ENCODE assay signal across 1 cellular context in the genomic region with DNA sequence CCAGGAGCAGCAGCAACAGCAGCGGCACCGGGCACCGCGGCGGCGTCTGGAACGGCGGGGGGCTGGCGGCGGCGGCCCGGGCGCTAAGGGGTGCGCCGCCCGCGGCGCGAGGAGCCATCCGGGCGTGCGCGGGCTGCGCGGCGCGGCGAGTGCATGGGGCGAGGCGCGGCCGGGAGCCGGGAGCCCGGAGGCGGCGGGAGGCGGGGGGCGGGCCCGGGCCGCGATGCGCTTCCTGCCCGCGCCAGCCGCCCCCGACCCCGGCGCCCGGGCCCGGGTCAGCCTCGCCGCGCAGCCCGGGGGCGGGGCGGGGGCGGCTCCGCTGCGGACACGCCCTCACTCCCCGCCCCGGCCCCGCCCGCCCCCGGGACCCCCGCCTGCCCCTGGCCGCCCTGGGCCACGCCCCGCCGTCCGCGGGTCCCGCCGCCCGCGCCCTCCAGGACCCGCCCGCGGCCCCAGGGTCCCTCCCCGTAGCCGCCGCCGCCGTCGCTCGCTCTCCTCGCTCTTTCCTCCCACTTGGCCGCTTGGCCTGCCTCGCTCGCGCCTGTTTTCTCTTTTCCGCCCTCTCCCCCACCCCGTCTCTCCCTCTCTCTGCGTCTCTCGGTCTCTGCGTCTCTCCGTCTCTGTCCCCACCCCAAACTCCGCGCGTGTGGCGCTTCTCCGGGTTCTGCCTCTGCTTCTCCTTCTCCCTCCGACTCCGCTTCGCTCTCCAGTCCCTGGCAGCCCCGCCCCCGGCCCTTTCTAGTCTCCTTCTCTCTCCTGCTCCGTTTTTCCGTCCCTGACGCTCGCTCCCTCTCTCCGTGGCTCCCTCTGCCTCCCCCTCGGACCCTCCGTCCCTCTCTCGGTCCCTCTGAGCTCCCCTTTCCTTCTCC.
TF ChIP-seq lines count a peak whose summit lies in the region.

A gene with protein sequence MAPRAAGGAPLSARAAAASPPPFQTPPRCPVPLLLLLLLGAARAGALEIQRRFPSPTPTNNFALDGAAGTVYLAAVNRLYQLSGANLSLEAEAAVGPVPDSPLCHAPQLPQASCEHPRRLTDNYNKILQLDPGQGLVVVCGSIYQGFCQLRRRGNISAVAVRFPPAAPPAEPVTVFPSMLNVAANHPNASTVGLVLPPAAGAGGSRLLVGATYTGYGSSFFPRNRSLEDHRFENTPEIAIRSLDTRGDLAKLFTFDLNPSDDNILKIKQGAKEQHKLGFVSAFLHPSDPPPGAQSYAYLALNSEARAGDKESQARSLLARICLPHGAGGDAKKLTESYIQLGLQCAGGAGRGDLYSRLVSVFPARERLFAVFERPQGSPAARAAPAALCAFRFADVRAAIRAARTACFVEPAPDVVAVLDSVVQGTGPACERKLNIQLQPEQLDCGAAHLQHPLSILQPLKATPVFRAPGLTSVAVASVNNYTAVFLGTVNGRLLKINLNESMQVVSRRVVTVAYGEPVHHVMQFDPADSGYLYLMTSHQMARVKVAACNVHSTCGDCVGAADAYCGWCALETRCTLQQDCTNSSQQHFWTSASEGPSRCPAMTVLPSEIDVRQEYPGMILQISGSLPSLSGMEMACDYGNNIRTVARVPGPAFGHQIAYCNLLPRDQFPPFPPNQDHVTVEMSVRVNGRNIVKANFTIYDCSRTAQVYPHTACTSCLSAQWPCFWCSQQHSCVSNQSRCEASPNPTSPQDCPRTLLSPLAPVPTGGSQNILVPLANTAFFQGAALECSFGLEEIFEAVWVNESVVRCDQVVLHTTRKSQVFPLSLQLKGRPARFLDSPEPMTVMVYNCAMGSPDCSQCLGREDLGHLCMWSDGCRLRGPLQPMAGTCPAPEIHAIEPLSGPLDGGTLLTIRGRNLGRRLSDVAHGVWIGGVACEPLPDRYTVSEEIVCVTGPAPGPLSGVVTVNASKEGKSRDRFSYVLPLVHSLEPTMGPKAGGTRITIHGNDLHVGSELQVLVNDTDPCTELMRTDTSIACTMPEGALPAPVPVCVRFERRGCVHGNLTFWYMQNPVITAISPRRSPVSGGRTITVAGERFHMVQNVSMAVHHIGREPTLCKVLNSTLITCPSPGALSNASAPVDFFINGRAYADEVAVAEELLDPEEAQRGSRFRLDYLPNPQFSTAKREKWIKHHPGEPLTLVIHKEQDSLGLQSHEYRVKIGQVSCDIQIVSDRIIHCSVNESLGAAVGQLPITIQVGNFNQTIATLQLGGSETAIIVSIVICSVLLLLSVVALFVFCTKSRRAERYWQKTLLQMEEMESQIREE (N-terminal part only) (minus strand): TSS at position 155 of the 869 bp plus-strand sequence. CDS start 37 bp downstream, at position 118.

TF ChIP-seq in HEK293, 187 proteins besides CTCF, POLR2A, EP300 and RAD21 (continued from another document and continues in another):
- TF ChIP-seq ZNF621 (tag by site-specific recombination; IDR thresholded peaks at IDR 0.05) (no peak), ZNF571 (tag by site-specific recombination; IDR thresholded peaks at IDR 0.05) (no peak), ZNF768 (tag by site-specific recombination; IDR thresholded peaks at IDR 0.05) (no peak), IKZF3 (tag by site-specific recombination; IDR thresholded peaks at IDR 0.05) (no peak), KLF9 (tag by site-specific recombination; IDR thresholded peaks at IDR 0.05; ENCODE audit: low read depth) (peak; percentile 60), ZNF223 (tag by site-specific recombination; IDR thresholded peaks at IDR 0.05) (no peak), SALL2 (tag by site-specific recombination; IDR thresholded peaks at IDR 0.05; ENCODE audit: borderline replicate concordance) (no peak), GLIS1 (tag by site-specific recombination; IDR thresholded peaks at IDR 0.05) (peak; percentile 59), ZNF10 (tag by site-specific recombination; IDR thresholded peaks at IDR 0.05) (no peak), ZNF776 (tag by site-specific recombination; IDR thresholded peaks at IDR 0.05; ENCODE audit: borderline replicate concordance) (no peak), ZNF404 (tag by site-specific recombination; IDR thresholded peaks at IDR 0.05) (no peak), ZNF341 (tag by site-specific recombination; IDR thresholded peaks at IDR 0.05; ENCODE audit: low read depth) (peak; percentile 42), ZNF830 (tag by site-specific recombination; IDR thresholded peaks at IDR 0.05; ENCODE audit: low read depth) (no peak), KLF16 (tag by site-specific recombination; IDR thresholded peaks at IDR 0.05) (peak; percentile 79), ZNF24 (tag by site-specific recombination; IDR thresholded peaks at IDR 0.05) (no peak), ZNF777 (tag by site-specific recombination; IDR thresholded peaks at IDR 0.05; ENCODE audit: borderline replicate concordance) (peak; percentile 79; the same call in 1 of the 2 replicates), ZNF76 (tag by site-specific recombination; IDR thresholded peaks at IDR 0.05; ENCODE audit: borderline replicate concordance, low read depth) (no peak), ZFP37 (tag by site-specific recombination; IDR thresholded peaks at IDR 0.05) (no peak), ZFHX2 (tag by site-specific recombination; conservative IDR thresholded peaks at IDR 0.05) (peak; percentile 81), ZBTB8A (tag by site-specific recombination; IDR thresholded peaks at IDR 0.05) (peak; percentile 80), ZNF701 (tag by site-specific recombination; IDR thresholded peaks at IDR 0.05) (no peak), ZNF660 (tag by site-specific recombination; IDR thresholded peaks at IDR 0.05) (no peak)
- TF ChIP-seq, protein P1, sequence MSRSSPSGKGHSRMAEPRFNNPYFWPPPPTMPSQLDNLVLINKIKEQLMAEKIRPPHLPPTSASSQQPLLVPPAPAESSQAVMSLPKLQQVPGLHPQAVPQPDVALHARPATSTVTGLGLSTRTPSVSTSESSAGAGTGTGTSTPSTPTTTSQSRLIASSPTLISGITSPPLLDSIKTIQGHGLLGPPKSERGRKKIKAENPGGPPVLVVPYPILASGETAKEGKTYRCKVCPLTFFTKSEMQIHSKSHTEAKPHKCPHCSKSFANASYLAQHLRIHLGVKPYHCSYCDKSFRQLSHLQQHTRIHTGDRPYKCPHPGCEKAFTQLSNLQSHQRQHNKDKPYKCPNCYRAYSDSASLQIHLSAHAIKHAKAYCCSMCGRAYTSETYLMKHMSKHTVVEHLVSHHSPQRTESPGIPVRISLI (tag by site-specific recombination; IDR thresholded peaks at IDR 0.05), result no peak
- TF ChIP-seq, protein P2, sequence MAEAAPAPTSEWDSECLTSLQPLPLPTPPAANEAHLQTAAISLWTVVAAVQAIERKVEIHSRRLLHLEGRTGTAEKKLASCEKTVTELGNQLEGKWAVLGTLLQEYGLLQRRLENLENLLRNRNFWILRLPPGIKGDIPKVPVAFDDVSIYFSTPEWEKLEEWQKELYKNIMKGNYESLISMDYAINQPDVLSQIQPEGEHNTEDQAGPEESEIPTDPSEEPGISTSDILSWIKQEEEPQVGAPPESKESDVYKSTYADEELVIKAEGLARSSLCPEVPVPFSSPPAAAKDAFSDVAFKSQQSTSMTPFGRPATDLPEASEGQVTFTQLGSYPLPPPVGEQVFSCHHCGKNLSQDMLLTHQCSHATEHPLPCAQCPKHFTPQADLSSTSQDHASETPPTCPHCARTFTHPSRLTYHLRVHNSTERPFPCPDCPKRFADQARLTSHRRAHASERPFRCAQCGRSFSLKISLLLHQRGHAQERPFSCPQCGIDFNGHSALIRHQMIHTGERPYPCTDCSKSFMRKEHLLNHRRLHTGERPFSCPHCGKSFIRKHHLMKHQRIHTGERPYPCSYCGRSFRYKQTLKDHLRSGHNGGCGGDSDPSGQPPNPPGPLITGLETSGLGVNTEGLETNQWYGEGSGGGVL (tag by site-specific recombination; IDR thresholded peaks at IDR 0.05), result peak; percentile 90
- TF ChIP-seq, protein P3, sequence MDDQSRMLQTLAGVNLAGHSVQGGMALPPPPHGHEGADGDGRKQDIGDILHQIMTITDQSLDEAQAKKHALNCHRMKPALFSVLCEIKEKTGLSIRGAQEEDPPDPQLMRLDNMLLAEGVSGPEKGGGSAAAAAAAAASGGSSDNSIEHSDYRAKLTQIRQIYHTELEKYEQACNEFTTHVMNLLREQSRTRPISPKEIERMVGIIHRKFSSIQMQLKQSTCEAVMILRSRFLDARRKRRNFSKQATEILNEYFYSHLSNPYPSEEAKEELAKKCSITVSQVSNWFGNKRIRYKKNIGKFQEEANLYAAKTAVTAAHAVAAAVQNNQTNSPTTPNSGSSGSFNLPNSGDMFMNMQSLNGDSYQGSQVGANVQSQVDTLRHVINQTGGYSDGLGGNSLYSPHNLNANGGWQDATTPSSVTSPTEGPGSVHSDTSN (CRISPR knock-in tag; IDR thresholded peaks at IDR 0.05), result no peak
- TF ChIP-seq, protein P4, sequence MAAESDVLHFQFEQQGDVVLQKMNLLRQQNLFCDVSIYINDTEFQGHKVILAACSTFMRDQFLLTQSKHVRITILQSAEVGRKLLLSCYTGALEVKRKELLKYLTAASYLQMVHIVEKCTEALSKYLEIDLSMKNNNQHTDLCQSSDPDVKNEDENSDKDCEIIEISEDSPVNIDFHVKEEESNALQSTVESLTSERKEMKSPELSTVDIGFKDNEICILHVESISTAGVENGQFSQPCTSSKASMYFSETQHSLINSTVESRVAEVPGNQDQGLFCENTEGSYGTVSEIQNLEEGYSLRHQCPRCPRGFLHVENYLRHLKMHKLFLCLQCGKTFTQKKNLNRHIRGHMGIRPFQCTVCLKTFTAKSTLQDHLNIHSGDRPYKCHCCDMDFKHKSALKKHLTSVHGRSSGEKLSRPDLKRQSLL (tag by site-specific recombination; IDR thresholded peaks at IDR 0.05), result 0 out of 2 replicates have a peak, but pooled peaks have one; percentile 9
- TF ChIP-seq, protein P5, sequence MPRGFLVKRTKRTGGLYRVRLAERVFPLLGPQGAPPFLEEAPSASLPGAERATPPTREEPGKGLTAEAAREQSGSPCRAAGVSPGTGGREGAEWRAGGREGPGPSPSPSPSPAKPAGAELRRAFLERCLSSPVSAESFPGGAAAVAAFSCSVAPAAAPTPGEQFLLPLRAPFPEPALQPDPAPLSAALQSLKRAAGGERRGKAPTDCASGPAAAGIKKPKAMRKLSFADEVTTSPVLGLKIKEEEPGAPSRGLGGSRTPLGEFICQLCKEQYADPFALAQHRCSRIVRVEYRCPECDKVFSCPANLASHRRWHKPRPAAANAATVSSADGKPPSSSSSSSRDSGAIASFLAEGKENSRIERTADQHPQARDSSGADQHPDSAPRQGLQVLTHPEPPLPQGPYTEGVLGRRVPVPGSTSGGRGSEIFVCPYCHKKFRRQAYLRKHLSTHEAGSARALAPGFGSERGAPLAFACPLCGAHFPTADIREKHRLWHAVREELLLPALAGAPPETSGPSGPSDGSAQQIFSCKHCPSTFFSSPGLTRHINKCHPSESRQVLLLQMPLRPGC (tag by site-specific recombination; IDR thresholded peaks at IDR 0.05), result no peak
- TF ChIP-seq, protein P6, sequence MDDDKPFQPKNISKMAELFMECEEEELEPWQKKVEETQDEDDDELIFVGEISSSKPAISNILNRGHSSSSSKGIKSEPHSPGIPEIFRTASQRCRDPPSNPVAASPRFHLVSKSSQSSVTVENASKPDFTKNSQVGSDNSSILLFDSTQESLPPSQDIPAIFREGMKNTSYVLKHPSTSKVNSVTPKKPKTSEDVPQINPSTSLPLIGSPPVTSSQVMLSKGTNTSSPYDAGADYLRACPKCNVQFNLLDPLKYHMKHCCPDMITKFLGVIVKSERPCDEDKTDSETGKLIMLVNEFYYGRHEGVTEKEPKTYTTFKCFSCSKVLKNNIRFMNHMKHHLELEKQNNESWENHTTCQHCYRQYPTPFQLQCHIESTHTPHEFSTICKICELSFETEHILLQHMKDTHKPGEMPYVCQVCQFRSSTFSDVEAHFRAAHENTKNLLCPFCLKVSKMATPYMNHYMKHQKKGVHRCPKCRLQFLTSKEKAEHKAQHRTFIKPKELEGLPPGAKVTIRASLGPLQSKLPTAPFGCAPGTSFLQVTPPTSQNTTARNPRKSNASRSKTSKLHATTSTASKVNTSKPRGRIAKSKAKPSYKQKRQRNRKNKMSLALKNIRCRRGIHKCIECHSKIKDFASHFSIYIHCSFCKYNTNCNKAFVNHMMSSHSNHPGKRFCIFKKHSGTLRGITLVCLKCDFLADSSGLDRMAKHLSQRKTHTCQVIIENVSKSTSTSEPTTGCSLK (tag by site-specific recombination; IDR thresholded peaks at IDR 0.05), result no peak
- TF ChIP-seq, protein P7, sequence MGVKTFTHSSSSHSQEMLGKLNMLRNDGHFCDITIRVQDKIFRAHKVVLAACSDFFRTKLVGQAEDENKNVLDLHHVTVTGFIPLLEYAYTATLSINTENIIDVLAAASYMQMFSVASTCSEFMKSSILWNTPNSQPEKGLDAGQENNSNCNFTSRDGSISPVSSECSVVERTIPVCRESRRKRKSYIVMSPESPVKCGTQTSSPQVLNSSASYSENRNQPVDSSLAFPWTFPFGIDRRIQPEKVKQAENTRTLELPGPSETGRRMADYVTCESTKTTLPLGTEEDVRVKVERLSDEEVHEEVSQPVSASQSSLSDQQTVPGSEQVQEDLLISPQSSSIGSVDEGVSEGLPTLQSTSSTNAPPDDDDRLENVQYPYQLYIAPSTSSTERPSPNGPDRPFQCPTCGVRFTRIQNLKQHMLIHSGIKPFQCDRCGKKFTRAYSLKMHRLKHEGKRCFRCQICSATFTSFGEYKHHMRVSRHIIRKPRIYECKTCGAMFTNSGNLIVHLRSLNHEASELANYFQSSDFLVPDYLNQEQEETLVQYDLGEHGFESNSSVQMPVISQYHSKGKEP (tag by site-specific recombination; IDR thresholded peaks at IDR 0.05), result no peak
- TF ChIP-seq, protein P8, sequence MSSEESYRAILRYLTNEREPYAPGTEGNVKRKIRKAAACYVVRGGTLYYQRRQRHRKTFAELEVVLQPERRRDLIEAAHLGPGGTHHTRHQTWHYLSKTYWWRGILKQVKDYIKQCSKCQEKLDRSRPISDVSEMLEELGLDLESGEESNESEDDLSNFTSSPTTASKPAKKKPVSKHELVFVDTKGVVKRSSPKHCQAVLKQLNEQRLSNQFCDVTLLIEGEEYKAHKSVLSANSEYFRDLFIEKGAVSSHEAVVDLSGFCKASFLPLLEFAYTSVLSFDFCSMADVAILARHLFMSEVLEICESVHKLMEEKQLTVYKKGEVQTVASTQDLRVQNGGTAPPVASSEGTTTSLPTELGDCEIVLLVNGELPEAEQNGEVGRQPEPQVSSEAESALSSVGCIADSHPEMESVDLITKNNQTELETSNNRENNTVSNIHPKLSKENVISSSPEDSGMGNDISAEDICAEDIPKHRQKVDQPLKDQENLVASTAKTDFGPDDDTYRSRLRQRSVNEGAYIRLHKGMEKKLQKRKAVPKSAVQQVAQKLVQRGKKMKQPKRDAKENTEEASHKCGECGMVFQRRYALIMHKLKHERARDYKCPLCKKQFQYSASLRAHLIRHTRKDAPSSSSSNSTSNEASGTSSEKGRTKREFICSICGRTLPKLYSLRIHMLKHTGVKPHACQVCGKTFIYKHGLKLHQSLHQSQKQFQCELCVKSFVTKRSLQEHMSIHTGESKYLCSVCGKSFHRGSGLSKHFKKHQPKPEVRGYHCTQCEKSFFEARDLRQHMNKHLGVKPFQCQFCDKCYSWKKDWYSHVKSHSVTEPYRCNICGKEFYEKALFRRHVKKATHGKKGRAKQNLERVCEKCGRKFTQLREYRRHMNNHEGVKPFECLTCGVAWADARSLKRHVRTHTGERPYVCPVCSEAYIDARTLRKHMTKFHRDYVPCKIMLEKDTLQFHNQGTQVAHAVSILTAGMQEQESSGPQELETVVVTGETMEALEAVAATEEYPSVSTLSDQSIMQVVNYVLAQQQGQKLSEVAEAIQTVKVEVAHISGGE (tag by site-specific recombination; conservative IDR thresholded peaks at IDR 0.05; ENCODE audit: low read depth), result no peak
